1 cellular context compared by ENCODE assay signal in genomic region chr10:363152-363551, GRCh38.
TF ChIP-seq lines count a peak whose summit lies in the region.

No MANE protein-coding gene starts in this region.

TF ChIP-seq in H1, 55 proteins besides CTCF, POLR2A, EP300 and RAD21 (continued from another document):
- TF ChIP-seq TAF7 (optimal IDR thresholded peaks at IDR 0.05; ENCODE audit: borderline replicate concordance, low read depth, low read length) (no peak), GTF2F1 (IDR thresholded peaks at IDR 0.05; ENCODE audit: borderline replicate concordance, low read depth, low read length) (no peak), USF2 (IDR thresholded peaks at IDR 0.05; ENCODE audit: low read length) (no peak), SRF (IDR thresholded peaks at IDR 0.05; ENCODE audit: low read depth, low read length) (no peak), RXRA (IDR thresholded peaks at IDR 0.05; ENCODE audit: insufficient read depth, low read depth, low read length) (no peak), CBX5 (IDR thresholded peaks at IDR 0.05; ENCODE audit: low read depth, low read length) (no peak), E2F6 (IDR thresholded peaks at IDR 0.05) (no peak), TCF12 (IDR thresholded peaks at IDR 0.05; ENCODE audit: low read depth, low read length) (no peak), GABPA (IDR thresholded peaks at IDR 0.05; ENCODE audit: borderline replicate concordance, insufficient read depth, low read length) (no peak), SUZ12 (IDR thresholded peaks at IDR 0.05; ENCODE audit: low read length) (no peak), HDAC6 (IDR thresholded peaks at IDR 0.05; ENCODE audit: low read depth, low read length) (no peak), RNF2 (IDR thresholded peaks at IDR 0.05; ENCODE audit: borderline replicate concordance, low read depth, low read length, missing control alignments, poor library complexity, severe bottlenecking) (no peak), MAX (IDR thresholded peaks at IDR 0.05) (no peak), NRF1 (IDR thresholded peaks at IDR 0.05; ENCODE audit: low read depth, low read length) (no peak)
